25 cellular contexts compared by ENCODE assay signal in the genomic region with DNA sequence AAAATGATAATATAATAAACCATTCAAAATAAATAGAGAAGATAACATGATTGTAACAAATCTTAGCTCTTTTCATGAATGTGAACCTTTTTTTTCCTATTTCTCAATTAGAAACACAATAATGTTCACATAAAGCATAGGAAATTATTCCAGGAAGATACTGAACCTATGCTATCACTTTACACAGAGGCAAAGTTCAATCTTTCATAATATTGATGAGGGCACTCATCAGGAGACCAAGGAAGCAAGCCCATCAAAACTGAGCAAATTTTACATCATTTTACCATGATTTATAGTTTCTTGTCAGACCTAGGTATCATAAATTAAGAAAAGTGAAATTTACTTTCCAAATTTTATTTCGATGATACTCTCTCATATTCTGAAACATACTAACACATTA.
"Had no signal": no experiment of that assay in that cellular context is flagged by ENCODE, and none has a peak within 500 bp of the region (broad histone marks: within the 10 kb centered on the region; RNA-seq: fewer than 3 reads in every experiment).

No MANE protein-coding gene starts in this region.

- H3K27me3 ChIP-seq: colonic mucosa, dorsolateral prefrontal cortex, esophagus muscularis mucosa, esophagus squamous epithelium, foreskin keratinocyte, gastrocnemius medialis, gastroesophageal sphincter, heart left ventricle, heart right ventricle had no signal

- FAIRE-seq: endothelial cell of umbilical vein had no signal

- H3K36me3 ChIP-seq: colonic mucosa, esophagus muscularis mucosa, esophagus squamous epithelium, gastrocnemius medialis, gastroesophageal sphincter, heart left ventricle, heart right ventricle had no signal

- H3K9me3 ChIP-seq: colonic mucosa, esophagus muscularis mucosa, esophagus squamous epithelium, gastroesophageal sphincter had no signal

- H3K4me3 ChIP-seq: colonic mucosa, coronary artery, dorsolateral prefrontal cortex, esophagus muscularis mucosa, esophagus squamous epithelium, gastrocnemius medialis, gastroesophageal sphincter, heart left ventricle, heart right ventricle had no signal

- DNase-seq: colonic mucosa; cortex of kidney; dermis blood vessel endothelial cell; dorsolateral prefrontal cortex; effector CD4-positive, alpha-beta T cell; effector CD8-positive, alpha-beta T cell; effector memory CD4-positive, alpha-beta T cell; effector memory CD8-positive, alpha-beta T cell; endodermal cell; erythroblast; esophagus squamous epithelium; foreskin fibroblast; foreskin keratinocyte; foreskin melanocyte; gastrocnemius medialis; glutamatergic neuron; head of caudate nucleus; heart left ventricle; heart right ventricle had no signal

- H3K4me1 ChIP-seq: colonic mucosa, esophagus muscularis mucosa, esophagus squamous epithelium, foreskin keratinocyte, gastrocnemius medialis, gastroesophageal sphincter, heart left ventricle, heart right ventricle had no signal

- H3K27ac ChIP-seq: colonic mucosa, coronary artery, dorsolateral prefrontal cortex, epithelial cell of prostate, esophagus muscularis mucosa, esophagus squamous epithelium, foreskin keratinocyte, gastrocnemius medialis, gastroesophageal sphincter, heart left ventricle, heart right ventricle had no signal

- ATAC-seq: effector memory CD8-positive, alpha-beta T cell; esophagus mucosa; foreskin keratinocyte; gastrocnemius medialis; gastroesophageal sphincter; heart left ventricle; heart right ventricle had no signal
